Comparison of ENCODE assay signal across 21 cellular contexts in genomic region chr6:37316071-37316470, GRCh38.
"Had no signal": no experiment of that assay in that cellular context is flagged by ENCODE, and none has a peak within 500 bp of the region (broad histone marks: within the 10 kb centered on the region; RNA-seq: fewer than 3 reads in every experiment).

No MANE protein-coding gene starts in this region.

- ATAC-seq: activated CD8-positive, alpha-beta T cell treated with anti-CD3 and anti-CD28 coated beads for 36 hours; body of pancreas; esophagus mucosa; heart left ventricle; right lobe of liver had no signal

- H3K27me3 ChIP-seq: adrenal gland, body of pancreas, heart left ventricle, neutrophil, ovary, right lobe of liver, tibial nerve had no signal

- H3K36me3 ChIP-seq: ovary had no signal

- H3K4me3 ChIP-seq: adrenal gland, body of pancreas, heart left ventricle, ovary, right lobe of liver, tibial nerve had no signal

- H3K9me3 ChIP-seq: adrenal gland, body of pancreas, heart left ventricle, neutrophil, ovary, right lobe of liver, tibial nerve had no signal

- DNase-seq: activated B cell treated with CpG ODN at 0.5 μM for 24 hours; activated CD4-positive, alpha-beta T cell treated with anti-CD3 and anti-CD28 coated beads, Interleukin-2, amount 50 U/mL, for 1 hour; activated CD8-positive, alpha-beta T cell treated with anti-CD3 and anti-CD28 coated beads for 36 hours; activated naive CD4-positive, alpha-beta T cell; activated naive CD8-positive, alpha-beta T cell treated with anti-CD3 and anti-CD28 coated beads for 36 hours; activated T-cell treated with anti-CD3 and anti-CD28 coated beads, Interleukin-2, amount 50 U/mL, for 48 hours; adrenal gland; aorta; body of pancreas; endodermal cell; foreskin fibroblast; heart left ventricle; naive B cell; nephron progenitor cell; ovary; right lobe of liver; stimulated activated CD4-positive, alpha-beta T cell treated with anti-CD3 and anti-CD28 coated beads, Interleukin-2, amount 100 ng/mL, for 48 hours; stimulated activated naive CD4-positive, alpha-beta T cell treated with Interleukin-2 at 50 U/mL for 16 hours had no signal

- H3K27ac ChIP-seq: adrenal gland, body of pancreas, heart left ventricle, neutrophil, ovary, right lobe of liver, tibial nerve had no signal

- H3K4me1 ChIP-seq: body of pancreas, right lobe of liver, tibial nerve had no signal
